In genomic region chrX:21373001-21373400, GRCh38 we compare ENCODE assay signal across 14 cellular contexts. TPM values are rescaled to one million over a fixed set of nuclear protein-coding genes. Genes with fewer than 3 reads are reported as not detected.
A peak's percentile ranks its signal among the peaks of the same experiment; 100 is the strongest.
DNase-seq lines count a peak whose midpoint lies in the region; ATAC-seq, FAIRE-seq and TF ChIP-seq lines count a peak whose summit lies in the region.
"Had no signal": no experiment of that assay in that cellular context is flagged by ENCODE, and none has a peak within 500 bp of the region (broad histone marks: within the 10 kb centered on the region; RNA-seq: fewer than 3 reads in every experiment).

No MANE protein-coding gene starts in this region.

- no peaks in the 10 kb centered on the region for H3K36me3 ChIP-seq in DND-41 (ENCODE audit: insufficient read depth, low read length)
- H3K36me3 ChIP-seq: BLaER1 treated with 17β-estradiol and CSF1 and Interleukin-3, amounts not matched to agents 10 nM and 100 nM; colonic mucosa; right lobe of liver had no signal

- no peak for TF ChIP-seq POLR2A in A549 (IDR thresholded peaks at IDR 0.05; ENCODE audit: low read length)

- peaks cover 22% of the 10 kb centered on the region for H3K27me3 Mint-ChIP-seq in WTC11 (ENCODE audit: low read depth)

- peak overlapping the region; percentile 80 for H3K4me2 ChIP-seq in A549
- H3K4me2 ChIP-seq in DND-41 (ENCODE audit: insufficient read depth, low read length) = peak overlapping the region; percentile 90

- no peak overlapping the region; a peak in 1 of 6 replicates for H3K27ac ChIP-seq in A549
- no peak overlapping the region for H3K27ac ChIP-seq in DND-41 (ENCODE audit: low read length)
- H3K27ac ChIP-seq: colonic mucosa, right lobe of liver had no signal

- peaks cover 14% of the 10 kb centered on the region for H3K4me1 Mint-ChIP-seq in WTC11

- no peaks in the 10 kb centered on the region for H3K36me3 Mint-ChIP-seq in WTC11

- 64% methylated on average over 7 of the region's 7 CpGs for WGBS in A549 (ENCODE audit: missing lambda C conversion rate)

- H3K9me3 Mint-ChIP-seq in WTC11 = no peaks in the 10 kb centered on the region

- no peak for FAIRE-seq in A549 (lab: Jason Lieb, UNC)
- peak; percentile 27 for FAIRE-seq in islet of Langerhans (lab: Jason Lieb, UNC)

- H3K4me3 ChIP-seq in A549 (peak overlapping the region; percentile 89), DND-41 (ENCODE audit: low read depth in 1 of 2, low read length in 2 of 2) (peak overlapping the region in 1 of 2 experiments; percentile 88; a peak in 3 of 4 replicates)

- CTCF ChIA-PET in A549 (lab: Yijun Ruan, JAX) (no interaction called here), WTC11 (lab: Charles Lee) (no interaction called here)

- TF ChIP-seq EP300 in A549 (IDR thresholded peaks at IDR 0.05) = no peak

- no peak for ATAC-seq in A549
- no peak for ATAC-seq in DND-41 (ENCODE audit: insufficient read depth, low read depth)
- no peak for ATAC-seq in WTC11
- no peak for ATAC-seq in HG02981 (IDR thresholded peaks at IDR 0.05; ENCODE audit: unreplicated experiment)

- no peaks in the 10 kb centered on the region for H3K27me3 ChIP-seq in DND-41 (ENCODE audit: insufficient read depth, low read length, poor library complexity)

- peak overlapping the region; percentile 73; the same call in 1 of the 2 replicates for H3K9ac ChIP-seq in DND-41 (ENCODE audit: low read depth, low read length)

- H3K79me2 ChIP-seq in DND-41 (ENCODE audit: insufficient read depth, low read length) = peaks cover 5% of the 10 kb centered on the region; the same call in 1 of the 2 replicates

- no peak overlapping the region for H3K27ac Mint-ChIP-seq in WTC11

- H2AFZ ChIP-seq in DND-41 (ENCODE audit: low read depth, low read length) = 0 out of 2 replicates have a peak overlapping the region, but pooled peaks have one; percentile 26

- TF ChIP-seq CTCF in A549 (IDR thresholded peaks at IDR 0.05) (no peak), DND-41 (IDR thresholded peaks at IDR 0.05; ENCODE audit: borderline replicate concordance, extremely low read depth, low read length, poor library complexity, severe bottlenecking) (no peak), WTC11 (IDR thresholded peaks at IDR 0.05) (no peak)

- peak overlapping the region; percentile 25; the same call in 1 of the 2 replicates for H3K4me3 Mint-ChIP-seq in WTC11

- no peak for TF ChIP-seq RAD21 in A549 (conservative IDR thresholded peaks at IDR 0.05 in 1 of 2, IDR thresholded peaks at IDR 0.05 in 1 of 2)

- POLR2A ChIA-PET in A549 (lab: Yijun Ruan, JAX) = no interaction called here
- POLR2A ChIA-PET in WTC11 (lab: Charles Lee) = no interaction called here

- DNase-seq in A549 (ENCODE audit: low read depth in 1 of 2, low spot score in 1 of 2) = no peak
- DNase-seq in DND-41 = peak; percentile 7
- no peak for DNase-seq in WTC11 (ENCODE audit: low spot score)
- DNase-seq in head of caudate nucleus = no peak
- no peak for DNase-seq in cerebellar nuclear complex (lab: John Stamatoyannopoulos, UW)
- DNase-seq in NCI-H526 treated with DMSO at 0.1 percent for 48 hours (lab: John Stamatoyannopoulos, UW) = no peak
- DNase-seq: colonic mucosa, IMR-90, NCI-H1930, OCI-M1 had no signal

- H3K9me3 ChIP-seq in A549 (no peaks in the 10 kb centered on the region), DND-41 (ENCODE audit: insufficient read depth, low read length, severe bottlenecking) (no peaks in the 10 kb centered on the region)
- H3K9me3 ChIP-seq: colonic mucosa, right lobe of liver had no signal

- H4K20me1 ChIP-seq in DND-41 (ENCODE audit: insufficient read depth, low read length) = no peaks in the 10 kb centered on the region; the same call in 1 of the 2 replicates

- intact Hi-C loops in head of caudate nucleus (cut with DNase I) = no loop called here

- peaks cover 21% of the 10 kb centered on the region; the same call in 2 of the 3 replicates for H3K4me1 ChIP-seq in A549
- peaks cover 31% of the 10 kb centered on the region for H3K4me1 ChIP-seq in DND-41 (ENCODE audit: insufficient read depth, low read length)
- H3K4me1 ChIP-seq: colonic mucosa, right lobe of liver had no signal

TF ChIP-seq in A549, 52 proteins besides CTCF, POLR2A, EP300 and RAD21:
- TF ChIP-seq NPAS2 (CRISPR knock-in tag; IDR thresholded peaks at IDR 0.05; ENCODE audit: borderline replicate concordance) = no peak
- TF ChIP-seq ZC3H11A (IDR thresholded peaks at IDR 0.05) = no peak
- TF ChIP-seq CBX8 (IDR thresholded peaks at IDR 0.05) = no peak
- TF ChIP-seq CEBPB (IDR thresholded peaks at IDR 0.05) = no peak
- TF ChIP-seq ZNF302 (CRISPR knock-in tag; IDR thresholded peaks at IDR 0.05) = no peak
- TF ChIP-seq CHD4 (IDR thresholded peaks at IDR 0.05; ENCODE audit: borderline replicate concordance) = no peak
- no peak for TF ChIP-seq KDM1A (IDR thresholded peaks at IDR 0.05; ENCODE audit: low read depth)
- no peak for TF ChIP-seq HDAC2 (IDR thresholded peaks at IDR 0.05)
- no peak for TF ChIP-seq HEYL (CRISPR knock-in tag; IDR thresholded peaks at IDR 0.05)
- TF ChIP-seq RNF2 (IDR thresholded peaks at IDR 0.05; ENCODE audit: borderline replicate concordance, low read depth) = no peak
- TF ChIP-seq NR3C1 (IDR thresholded peaks at IDR 0.05) = no peak
- no peak for TF ChIP-seq POLR2AphosphoS2 (conservative IDR thresholded peaks at IDR 0.05; ENCODE audit: low read length)
- no peak for TF ChIP-seq RCOR1 (IDR thresholded peaks at IDR 0.05; ENCODE audit: low read depth, low read length)
- no peak for TF ChIP-seq JUN (IDR thresholded peaks at IDR 0.05)
- no peak for TF ChIP-seq TP53 (CRISPR knock-in tag; IDR thresholded peaks at IDR 0.05)
- no peak for TF ChIP-seq USF2 (IDR thresholded peaks at IDR 0.05)
TF ChIP-seq in A549: peak in this region for 0.

TF ChIP-seq in WTC11, 78 proteins besides CTCF, POLR2A, EP300 and RAD21:
- TF ChIP-seq PRRX2 (CRISPR knock-in tag; IDR thresholded peaks at IDR 0.05) (no peak), TEAD1 (CRISPR knock-in tag; IDR thresholded peaks at IDR 0.05) (no peak), NR1H2 (CRISPR knock-in tag; IDR thresholded peaks at IDR 0.05) (no peak)

RNA-seq across cellular contexts. Expression of gene CNKSR2, which starts 1.2 kb away (rescaled TPM):
- polyA plus RNA-seq in A549 (2011; rRNA removed) (11.4 and 12.7 TPM in 2 replicates), A549 (2017; fragmentation: RNase III; extraction: RNeasy Plus Mini Kit Qiagen cat#74134 plus additional on column Dnase treatment) (4.9 to 6.0 TPM (median 5.8 TPM) in 3 replicates)
- polyA plus RNA-seq in A549 (2012; cell fraction: cytosol; rRNA removed) = 2.9 and 3.7 TPM in 2 replicates
- 12.5 and 13.3 TPM in 2 replicates for polyA plus RNA-seq in A549 (2012; cell fraction: nucleus; rRNA removed)
- 24.3 and 25.7 TPM in 2 replicates for polyA minus RNA-seq in A549 (2011; rRNA and poly(A)+ RNA removed)
- 5.2 to 11.3 TPM (median 7.7 TPM) in 3 replicates for total RNA-seq in WTC11 (2021)
